Comparison of ENCODE assay signal across 1 cellular context in the genomic region with DNA sequence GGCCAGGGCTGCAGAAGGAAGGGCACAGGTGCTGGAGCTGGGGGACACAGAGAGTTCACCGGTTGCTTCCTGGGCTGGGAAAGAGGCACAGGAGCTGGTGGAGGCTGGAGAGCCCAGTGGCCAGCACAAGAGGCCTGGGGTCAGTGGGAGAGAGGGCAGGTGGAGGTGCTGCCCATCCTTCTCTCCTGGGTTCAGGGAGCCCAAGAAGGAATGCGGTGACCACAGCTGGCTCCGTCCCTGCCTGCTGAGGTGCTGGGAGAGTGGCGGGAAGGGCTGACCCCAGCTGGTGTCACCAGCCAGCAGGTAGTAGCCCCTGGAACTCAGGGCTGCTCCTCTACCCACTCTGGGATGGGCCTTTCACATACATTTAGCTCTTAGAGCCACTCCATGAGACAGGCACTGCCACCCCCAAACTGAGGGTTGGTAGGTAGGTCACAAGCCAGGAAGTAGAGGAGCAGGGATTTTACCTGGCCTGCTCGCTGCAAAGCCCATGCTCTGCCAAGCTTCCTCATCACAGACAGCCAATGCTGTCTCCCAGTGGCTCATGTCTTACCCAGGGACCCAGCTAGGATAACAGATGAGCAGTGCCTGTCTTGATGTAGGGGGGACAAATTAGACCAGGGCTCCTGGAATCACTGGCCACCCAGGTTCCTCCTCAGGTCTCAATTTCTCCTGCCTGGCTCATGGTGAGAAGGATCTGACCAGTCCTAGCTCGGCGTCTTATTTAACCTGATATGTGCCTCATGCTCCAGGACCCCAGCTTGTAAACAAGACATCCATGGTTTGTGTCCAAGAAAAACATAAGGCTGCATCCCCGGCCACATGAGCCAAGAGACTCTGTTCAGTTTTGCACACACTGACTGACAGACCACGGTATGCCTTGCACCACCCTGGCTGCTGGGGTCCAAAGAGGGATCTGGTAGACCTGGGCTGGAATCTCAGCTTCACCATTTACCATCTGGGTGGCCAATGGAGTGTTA.
TF ChIP-seq lines count a peak whose summit lies in the region.

No MANE protein-coding gene starts in this region.

TF ChIP-seq in IMR-90, 13 proteins besides CTCF, POLR2A, EP300 and RAD21 (continued from another document):
- TF ChIP-seq, protein P1, sequence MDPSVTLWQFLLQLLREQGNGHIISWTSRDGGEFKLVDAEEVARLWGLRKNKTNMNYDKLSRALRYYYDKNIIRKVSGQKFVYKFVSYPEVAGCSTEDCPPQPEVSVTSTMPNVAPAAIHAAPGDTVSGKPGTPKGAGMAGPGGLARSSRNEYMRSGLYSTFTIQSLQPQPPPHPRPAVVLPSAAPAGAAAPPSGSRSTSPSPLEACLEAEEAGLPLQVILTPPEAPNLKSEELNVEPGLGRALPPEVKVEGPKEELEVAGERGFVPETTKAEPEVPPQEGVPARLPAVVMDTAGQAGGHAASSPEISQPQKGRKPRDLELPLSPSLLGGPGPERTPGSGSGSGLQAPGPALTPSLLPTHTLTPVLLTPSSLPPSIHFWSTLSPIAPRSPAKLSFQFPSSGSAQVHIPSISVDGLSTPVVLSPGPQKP (IDR thresholded peaks at IDR 0.05; ENCODE audit: borderline replicate concordance, low read depth, low read length) = no peak
- TF ChIP-seq SMC3 (IDR thresholded peaks at IDR 0.05; ENCODE audit: low read depth, low read length) = no peak
- no peak for TF ChIP-seq BHLHE40 (IDR thresholded peaks at IDR 0.05; ENCODE audit: low read depth, low read length)
- TF ChIP-seq MAFK (IDR thresholded peaks at IDR 0.05; ENCODE audit: low read depth, low read length) = no peak
- no peak for TF ChIP-seq FOS (IDR thresholded peaks at IDR 0.05; ENCODE audit: low read depth, low read length)
- no peak for TF ChIP-seq RCOR1 (IDR thresholded peaks at IDR 0.05; ENCODE audit: insufficient replicate concordance, low read length)
- no peak for TF ChIP-seq CEBPB (IDR thresholded peaks at IDR 0.05; ENCODE audit: low read depth, low read length)
- no peak for TF ChIP-seq CHD1 (IDR thresholded peaks at IDR 0.05; ENCODE audit: low read depth, low read length)
- TF ChIP-seq, protein P2, sequence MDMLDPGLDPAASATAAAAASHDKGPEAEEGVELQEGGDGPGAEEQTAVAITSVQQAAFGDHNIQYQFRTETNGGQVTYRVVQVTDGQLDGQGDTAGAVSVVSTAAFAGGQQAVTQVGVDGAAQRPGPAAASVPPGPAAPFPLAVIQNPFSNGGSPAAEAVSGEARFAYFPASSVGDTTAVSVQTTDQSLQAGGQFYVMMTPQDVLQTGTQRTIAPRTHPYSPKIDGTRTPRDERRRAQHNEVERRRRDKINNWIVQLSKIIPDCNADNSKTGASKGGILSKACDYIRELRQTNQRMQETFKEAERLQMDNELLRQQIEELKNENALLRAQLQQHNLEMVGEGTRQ (IDR thresholded peaks at IDR 0.05; ENCODE audit: low read depth, low read length) = no peak
- TF ChIP-seq NFE2L2 (IDR thresholded peaks at IDR 0.05; ENCODE audit: low read depth, low read length) = no peak
- no peak for TF ChIP-seq RFX5 (IDR thresholded peaks at IDR 0.05; ENCODE audit: low read depth, low read length)
TF ChIP-seq in IMR-90: peak in this region for 0.
